26 cellular contexts compared by ENCODE assay signal in the genomic region with DNA sequence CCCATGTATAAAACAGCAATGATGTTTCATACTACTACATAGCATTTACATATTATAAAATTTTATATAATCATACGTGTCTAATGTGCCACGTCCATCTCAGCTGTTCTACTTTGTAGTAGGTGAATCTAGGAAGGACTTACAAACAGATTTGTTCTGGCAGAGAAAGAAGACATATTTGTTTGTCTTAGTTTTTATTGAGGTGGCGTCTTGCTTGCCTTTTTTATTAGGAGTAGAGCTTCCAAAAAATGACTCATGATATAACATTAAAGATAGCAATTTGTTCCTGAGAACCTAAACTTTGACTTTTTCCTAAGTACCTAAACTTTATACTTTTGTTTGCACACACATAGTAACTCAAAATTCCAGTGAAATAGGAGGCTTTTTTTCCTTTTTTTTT.
"Had no signal": no experiment of that assay in that cellular context is flagged by ENCODE, and none has a peak within 500 bp of the region (broad histone marks: within the 10 kb centered on the region; RNA-seq: fewer than 3 reads in every experiment).

No MANE protein-coding gene starts in this region.

- H3K4me3 ChIP-seq: cardiac muscle cell, coronary artery, gastroesophageal sphincter, right lobe of liver, skin epidermis, testis had no signal

- H3K4me1 ChIP-seq: testis had no signal

- H3K36me3 ChIP-seq: cardiac muscle cell, right lobe of liver had no signal

- H3K36me3 Mint-ChIP-seq: brain, memory B cell, natural killer cell had no signal

- H3K4me3 Mint-ChIP-seq: activated CD8-positive, alpha-beta T cell treated with anti-CD3 and anti-CD28 coated beads, Interleukin-2, amount 10 ng/mL, durations not matched to agents 7 days and 5 days; activated naive CD8-positive, alpha-beta T cell; activated T-cell treated with anti-CD3 and anti-CD28 coated beads, Interleukin-2, amount 50 U/mL, for 72 hours; brain; memory B cell; natural killer cell; WTC11 had no signal

- H3K4me1 Mint-ChIP-seq: memory B cell, natural killer cell had no signal

- DNase-seq: activated CD4-positive, alpha-beta T cell treated with anti-CD3 and anti-CD28 coated beads for 1 hour; activated CD8-positive, alpha-beta T cell treated with anti-CD3 and anti-CD28 coated beads, Interleukin-2, amount 10 ng/mL, durations not matched to agents 7 days and 5 days; activated effector memory CD4-positive, alpha-beta T cell treated with Interleukin-2 at 50 U/mL for 16 hours; activated naive CD4-positive, alpha-beta T cell treated with Interleukin-2 at 50 U/mL for 16 hours; activated T-cell treated with anti-CD3 and anti-CD28 coated beads for 4 hours; activated T-cell treated with anti-CD3 and anti-CD28 coated beads, Interleukin-2, amount 50 U/mL, for 72 hours; dorsolateral prefrontal cortex; effector memory CD4-positive, alpha-beta T cell; erythroblast; hippocampal formation; midbrain; natural killer cell; right lobe of liver; stimulated activated CD4-positive, alpha-beta T cell treated with anti-CD3 and anti-CD28 coated beads, Interleukin-12 subunit alpha, Interleukin-12 subunit beta, amount 100 ng/mL, for 4 hours; stimulated activated CD4-positive, alpha-beta T cell treated with anti-CD3 and anti-CD28 coated beads, Interleukin-4, amount 100 ng/mL, for 1 hour; stimulated activated naive CD8-positive, alpha-beta T cell treated with anti-CD3 and anti-CD28 coated beads, Interleukin-15, Interleukin-2, amounts not matched to agents 100 U/mL and 50 U/mL, for 24 hours; T-helper 2 cell; testis had no signal

- H3K27me3 ChIP-seq: cardiac muscle cell, dorsolateral prefrontal cortex, gastroesophageal sphincter, right lobe of liver, testis had no signal

- H3K9me3 Mint-ChIP-seq: activated T-cell treated with anti-CD3 and anti-CD28 coated beads, Interleukin-2, amount 50 U/mL, for 72 hours; brain; memory B cell; natural killer cell; WTC11 had no signal

- H3K27me3 Mint-ChIP-seq: activated naive CD8-positive, alpha-beta T cell; brain had no signal

- H3K27ac ChIP-seq: cardiac muscle cell, coronary artery, right lobe of liver, testis had no signal

- ATAC-seq: activated CD8-positive, alpha-beta T cell treated with anti-CD3 and anti-CD28 coated beads, Interleukin-2, amount 10 ng/mL, durations not matched to agents 7 days and 5 days; activated T-cell treated with anti-CD3 and anti-CD28 coated beads, Interleukin-2, amount 50 U/mL, for 72 hours; gastroesophageal sphincter; natural killer cell; right lobe of liver; stimulated activated naive CD8-positive, alpha-beta T cell treated with anti-CD3 and anti-CD28 coated beads, Interleukin-15, Interleukin-2, amounts not matched to agents 100 U/mL and 50 U/mL, for 24 hours; WTC11 had no signal

- H3K27ac Mint-ChIP-seq: activated CD8-positive, alpha-beta T cell treated with anti-CD3 and anti-CD28 coated beads, Interleukin-2, amount 10 ng/mL, durations not matched to agents 7 days and 5 days; activated naive CD8-positive, alpha-beta T cell; activated T-cell treated with anti-CD3 and anti-CD28 coated beads, Interleukin-2, amount 50 U/mL, for 72 hours; brain; memory B cell; natural killer cell; WTC11 had no signal

- H3K9me3 ChIP-seq: gastroesophageal sphincter, right lobe of liver, testis had no signal
